Comparison of ENCODE assay signal across 22 cellular contexts in genomic region chr22:42412744-42413220, GRCh38. TPM values are rescaled to one million over a fixed set of nuclear protein-coding genes. Genes with fewer than 3 reads are reported as not detected.
A peak's percentile ranks its signal among the peaks of the same experiment; 100 is the strongest.
DNase-seq lines count a peak whose midpoint lies in the region; ATAC-seq, FAIRE-seq and TF ChIP-seq lines count a peak whose summit lies in the region.
"Had no signal": no experiment of that assay in that cellular context is flagged by ENCODE, and none has a peak within 500 bp of the region (broad histone marks: within the 10 kb centered on the region; RNA-seq: fewer than 3 reads in every experiment).

No MANE protein-coding gene starts in this region.

- peak overlapping the region; percentile 73; the same call in 1 of the 2 replicates for H2BK5ac ChIP-seq in H1 (ENCODE audit: low read depth, low read length)

- peak overlapping the region; percentile 52 for H3K18ac ChIP-seq in H1 (ENCODE audit: extremely low read depth, low read length)

- no peak overlapping the region for H2AK5ac ChIP-seq in H1 (ENCODE audit: low read depth, low read length)

- ATAC-seq in left cardiac atrium (no peak), aorta (ENCODE audit: low FRiP score) (peak; percentile 50), HG02938 (IDR thresholded peaks at IDR 0.05; ENCODE audit: unreplicated experiment) (no peak)
- ATAC-seq: stimulated activated naive B cell treated with anti-CD40 and anti-IgM and Interleukin-4, amounts not matched to agents 10 μg/mL and 1 μg/mL and 100 μg/mL, for 72 hours; T-cell had no signal

- no peak overlapping the region for H4K5ac ChIP-seq in H1 (ENCODE audit: insufficient read length, low read depth, low read length)

- H2AFZ ChIP-seq in H1 (ENCODE audit: low read length): no peak overlapping the region; the same call in 1 of the 2 replicates
- no peak overlapping the region for H2AFZ ChIP-seq in neural cell (ENCODE audit: low read depth, low read length)

- H3K27me3 ChIP-seq in cardiac muscle cell: no peaks in the 10 kb centered on the region
- H3K27me3 ChIP-seq in H1 (replicated peaks in 1 of 4; ENCODE audit: control insufficient read depth in 3 of 4, extremely low read depth in 1 of 4, insufficient read depth in 3 of 4, low read length in 3 of 4): 0 out of 7 replicates have a peak, but pooled peaks cover 0 to 2% (median 0%) of the 10 kb centered on the region in 4 experiments
- no peaks in the 10 kb centered on the region for H3K27me3 ChIP-seq in neural cell (ENCODE audit: insufficient read depth, low read depth, low read length)
- no peaks in the 10 kb centered on the region for H3K27me3 ChIP-seq in aorta (ENCODE audit: control insufficient read depth in 1 of 2, insufficient read depth in 2 of 2, low read length in 1 of 2)

- H3F3A ChIP-seq in neural cell (ENCODE audit: insufficient read depth, low read length, poor library complexity, severe bottlenecking): no peaks in the 10 kb centered on the region

- TF ChIP-seq EP300 in H1 (IDR thresholded peaks at IDR 0.05; ENCODE audit: borderline replicate concordance in 1 of 2, low read depth in 2 of 2, low read length in 2 of 2) (0 out of 3 replicates have a peak, but pooled peaks of 1 of the 2 experiments have one; percentile 15), neural cell (conservative IDR thresholded peaks at IDR 0.05; ENCODE audit: poor library complexity, severe bottlenecking) (no peak)

- H3K79me1 ChIP-seq in H1 (ENCODE audit: low read depth, low read length): no peaks in the 10 kb centered on the region

- no peak overlapping the region for H3K9ac ChIP-seq in H1 (replicated peaks in 1 of 4; ENCODE audit: extremely low read depth in 1 of 4, low read depth in 3 of 4, low read length in 3 of 4)
- H3K9ac ChIP-seq in neural cell (ENCODE audit: low read length): peak overlapping the region; percentile 42

- H3K79me2 ChIP-seq in H1 (ENCODE audit: control insufficient read depth in 1 of 2, insufficient read depth in 2 of 2, low read length in 2 of 2) (no peaks in the 10 kb centered on the region), neural cell (replicated peaks; ENCODE audit: insufficient read depth, low read length) (no peaks in the 10 kb centered on the region)

- WGBS in H1 (ENCODE audit: extremely low coverage in 1 of 2, insufficient coverage in 1 of 2, insufficient read length in 1 of 2, insufficient replicate concordance in 2 of 2, low coverage in 1 of 2, low lambda C conversion rate in 2 of 2, missing lambda C conversion rate in 1 of 2), 2 experiments: 28% methylated on average over 12 of the region's 12 CpGs; no CpG with 5 or more reads in 1 of the 2 experiments
- WGBS in aorta, 2 donors: 59% methylated on average over 12 of the region's 12 CpGs

- H3K36me3 ChIP-seq in cardiac muscle cell (no peaks in the 10 kb centered on the region), H1 (ENCODE audit: control insufficient read depth in 2 of 4, insufficient read depth in 4 of 4, low read length in 3 of 4) (no peaks in the 10 kb centered on the region), neural cell (ENCODE audit: insufficient read depth, low read length) (no peaks in the 10 kb centered on the region), aorta (ENCODE audit: control insufficient read depth in 1 of 2, insufficient read depth in 2 of 2, low read length in 1 of 2) (no peaks in the 10 kb centered on the region)
- H3K36me3 ChIP-seq: prostate gland had no signal

- H3K23me2 ChIP-seq in H1 (ENCODE audit: low read depth, low read length): no peaks in the 10 kb centered on the region

- H3K9me3 ChIP-seq in cardiac muscle cell (ENCODE audit: low read depth) (no peaks in the 10 kb centered on the region), H1 (ENCODE audit: insufficient read depth in 2 of 2, low read depth in 1 of 2, low read length in 1 of 2) (no peaks in the 10 kb centered on the region), neural cell (ENCODE audit: low read length) (no peaks in the 10 kb centered on the region), aorta (ENCODE audit: control insufficient read depth, low read length) (no peaks in the 10 kb centered on the region)
- H3K9me3 ChIP-seq: prostate gland had no signal

- no peak overlapping the region for H3K23ac ChIP-seq in H1 (ENCODE audit: insufficient read length)

- TF ChIP-seq RAD21 in H1 (IDR thresholded peaks at IDR 0.05 in 1 of 2, conservative IDR thresholded peaks at IDR 0.05 in 1 of 2; ENCODE audit: low read depth in 2 of 2, low read length in 2 of 2): no peak
- TF ChIP-seq RAD21 in neural cell (conservative IDR thresholded peaks at IDR 0.05): no peak

- POLR2A ChIA-PET in H1 (lab: Charles Lee; ENCODE audit: partially characterized antibody): interaction anchor here (0.7 to 2.4 kb wide), 4 partner anchors 10 to 64 kb away, joined by 3 to 6 read pairs (median 3); no protein-coding TSS in a partner anchor

- peak in 1 of 2 donors; percentile 41 for DNase-seq in cardiac muscle cell (ENCODE audit: low read depth in 1 of 2, low spot score in 1 of 2)
- DNase-seq in left cardiac atrium: no peak
- DNase-seq in H1 (ENCODE audit: low read depth in 1 of 2, low spot score in 2 of 2): peak in 1 of 2 experiments; percentile 68
- DNase-seq in aorta: no peak
- DNase-seq in iPS-NIHi11 (ENCODE audit: low spot score): no peak
- DNase-seq in NCI-H146 (lab: John Stamatoyannopoulos, UW): no peak
- DNase-seq: activated CD4-positive, alpha-beta T cell treated with anti-CD3 and anti-CD28 coated beads, Interleukin-2, amount 50 U/mL, for 48 hours; activated naive CD4-positive, alpha-beta T cell; activated T-cell treated with anti-CD3 and anti-CD28 coated beads for 4 hours; NCI-H446; Right ventricle myocardium superior; stimulated activated CD4-positive, alpha-beta T cell treated with anti-CD3 and anti-CD28 coated beads, Interleukin-12 subunit alpha, Interleukin-12 subunit beta, amount 100 ng/mL, for 4 hours; stimulated activated naive B cell treated with anti-CD40 and anti-IgM and Interleukin-4, amounts not matched to agents 10 μg/mL and 1 μg/mL and 100 μg/mL, for 72 hours; T-cell; trophoblast cell had no signal

- H3K9me2 ChIP-seq in neural cell (ENCODE audit: insufficient read depth, low read length): no peaks in the 10 kb centered on the region

- H4K8ac ChIP-seq in H1 (ENCODE audit: extremely low read depth, insufficient read depth, low read length): peak overlapping the region; percentile 87

- intact Hi-C loops in left cardiac atrium (cut with DNase I) (no loop called here), aorta (cut with DNase I) (no loop called here)

- H4K20me1 ChIP-seq in H1 (replicated peaks in 1 of 2; ENCODE audit: control insufficient read depth in 1 of 2, insufficient read depth in 2 of 2, low read length in 2 of 2): no peaks in the 10 kb centered on the region
- H4K20me1 ChIP-seq in neural cell (ENCODE audit: insufficient read depth): no peaks in the 10 kb centered on the region

- H3K4me3 ChIP-seq in cardiac muscle cell (no peak overlapping the region), H1 (ENCODE audit: extremely low read depth in 1 of 4, insufficient read depth in 2 of 4, low read depth in 3 of 4, low read length in 4 of 4) (peak overlapping the region in 1 of 4 experiments; percentile 34; a peak in 3 of 8 replicates), neural cell (ENCODE audit: low read length) (no peak overlapping the region), aorta (ENCODE audit: low read length in 2 of 2) (no peak overlapping the region)
- H3K4me3 ChIP-seq: prostate gland had no signal

- FAIRE-seq in H1 (lab: Jason Lieb, UNC): peak; percentile 82
- FAIRE-seq: D721Med, endometrium, GM12891 had no signal

- no peak for TF ChIP-seq CTCF in cardiac muscle cell (IDR thresholded peaks at IDR 0.05; ENCODE audit: low read depth, low read length)
- TF ChIP-seq CTCF in H1 (IDR thresholded peaks at IDR 0.05; ENCODE audit: control extremely low read depth in 1 of 3, insufficient read depth in 1 of 3, low read depth in 1 of 3, low read length in 3 of 3): no peak
- no peak for TF ChIP-seq CTCF in neural cell (IDR thresholded peaks at IDR 0.05; ENCODE audit: poor library complexity, severe bottlenecking)

- H3K4me1 ChIP-seq in cardiac muscle cell (ENCODE audit: low read depth) (peaks cover 40% of the 10 kb centered on the region), H1 (replicated peaks in 1 of 4; ENCODE audit: control insufficient read depth in 3 of 4, insufficient read depth in 4 of 4, low read length in 3 of 4) (peaks cover 0 to 9% (median 6%) of the 10 kb centered on the region in 4 experiments; a peak in 6 of 7 replicates), aorta (ENCODE audit: control insufficient read depth in 1 of 2, insufficient read depth in 2 of 2, low read length in 2 of 2) (no peaks in the 10 kb centered on the region)
- H3K4me1 ChIP-seq: prostate gland had no signal

- 0 out of 2 replicates have a peak overlapping the region, but pooled peaks have one; percentile 75 for H2BK12ac ChIP-seq in H1 (ENCODE audit: low read depth, low read length)

- CTCF ChIA-PET in H1 (lab: Charles Lee; ENCODE audit: partially characterized antibody): interaction anchor here (0.6 to 2.4 kb wide), 12 partner anchors 8 to 243 kb away, joined by 3 to 9 read pairs (median 4); partner anchors contain the start of gene NFAM1

- 0 out of 2 replicates have a peak overlapping the region, but pooled peaks have one; percentile 84 for H2BK15ac ChIP-seq in H1 (ENCODE audit: low read length)

- H3K4me2 ChIP-seq in H1 (ENCODE audit: insufficient read depth in 1 of 2, low read depth in 2 of 2, low read length in 2 of 2) (peak overlapping the region; percentile 2 to 50; a peak in 3 of 4 replicates), neural cell (ENCODE audit: low read length) (no peak overlapping the region)

- TF ChIP-seq POLR2A in H1 (IDR thresholded peaks at IDR 0.05; ENCODE audit: control extremely low read depth in 1 of 2, low read depth in 2 of 2, low read length in 2 of 2): no peak

- H4K91ac ChIP-seq in H1 (replicated peaks; ENCODE audit: insufficient read length, low read length): peak overlapping the region; percentile 55

- no peak overlapping the region for H3K14ac ChIP-seq in H1 (ENCODE audit: insufficient read length)

- H2BK120ac ChIP-seq in H1 (replicated peaks; ENCODE audit: low read depth, low read length): no peak overlapping the region

- H3K27ac ChIP-seq in cardiac muscle cell: peak overlapping the region; percentile 61
- H3K27ac ChIP-seq in H1 (ENCODE audit: low read depth, low read length): peak overlapping the region; percentile 39; the same call in 1 of the 2 replicates
- peak overlapping the region; percentile 24 for H3K27ac ChIP-seq in neural cell (ENCODE audit: low read length)
- no peak overlapping the region for H3K27ac ChIP-seq in aorta (ENCODE audit: low read depth in 1 of 2, low read length in 2 of 2)
- H3K27ac ChIP-seq: prostate gland had no signal

- peak overlapping the region; percentile 53 for H3K56ac ChIP-seq in H1 (replicated peaks; ENCODE audit: insufficient read length, low read depth, low read length)

- H2BK20ac ChIP-seq in H1 (ENCODE audit: low read length): peak overlapping the region; percentile 86; the same call in 1 of the 2 replicates

- H3K4ac ChIP-seq in H1 (replicated peaks; ENCODE audit: insufficient read length, low read depth, low read length): peak overlapping the region; percentile 12

RNA-seq across cellular contexts. Expression of gene NFAM1, which starts 19.4 kb away (rescaled TPM):
- total RNA-seq in cardiac muscle cell (0.67 and 2.1 TPM in 2 replicates), left cardiac atrium (1 to 10 TPM; 2.6 to 5.1 TPM), aorta (10 to 100 TPM in 1 of 2 donors, 1 to 10 TPM in 1; 5.3 to 10.5 TPM)
- polyA plus RNA-seq in cardiac muscle cell (0.97 and 1.9 TPM in 2 replicates), H1 (2011; rRNA removed) (0.50 and 0.62 TPM in 2 replicates), neural cell (0.05 TPM in 1 of 2 replicates, not detected in the other), aorta (1 to 10 TPM in 1 of 2 donors, under 1 TPM in 1; 0.38 to 2.6 TPM)
- total RNA-seq in H1 (2021; fragmentation: NEBNext Ultra II Directional; extraction: Animal tissue kit (Norgen Biotek cat#: 25700)): 0.61 and 0.73 TPM in 2 replicates
- 0.37 TPM for polyA plus RNA-seq in H1 (2011; cell fraction: cytosol; rRNA removed)
- 0.54 TPM for polyA plus RNA-seq in H1 (2011; cell fraction: nucleus; rRNA removed)
- polyA plus RNA-seq in H1 (2012, experiment 1 of 2): 0.80 to 1.1 TPM (median 0.92 TPM) in 4 replicates
- polyA plus RNA-seq in H1 (2012, experiment 2 of 2): 0.64 TPM
- polyA plus RNA-seq in H1 (2013, experiment 1 of 2): 0.26 TPM
- 0.35 TPM for polyA plus RNA-seq in H1 (2013, experiment 2 of 2)
- 0.54 and 0.59 TPM in 2 replicates for polyA minus RNA-seq in H1 (2011; rRNA and poly(A)+ RNA removed)
- polyA minus RNA-seq in H1 (2011; cell fraction: cytosol; rRNA and poly(A)+ RNA removed): 0.51 TPM
- polyA minus RNA-seq in H1 (2011; cell fraction: nucleus; rRNA and poly(A)+ RNA removed): 0.50 TPM
- 0.23 and 0.24 TPM in 2 replicates for polyA minus RNA-seq in neural cell
- total RNA-seq: HT-29 had no signal

Comparison
In these comparisons a context has a peak if more than half of its experiments do, and no peak if none do; other contexts are left out.
1. H3K27ac ChIP-seq: peak in cardiac muscle cell (single experiment), H1 (single experiment) and neural cell (single experiment); none in aorta (0 of 2).